Comparison of ENCODE assay signal across 9 cellular contexts in the genomic region with DNA sequence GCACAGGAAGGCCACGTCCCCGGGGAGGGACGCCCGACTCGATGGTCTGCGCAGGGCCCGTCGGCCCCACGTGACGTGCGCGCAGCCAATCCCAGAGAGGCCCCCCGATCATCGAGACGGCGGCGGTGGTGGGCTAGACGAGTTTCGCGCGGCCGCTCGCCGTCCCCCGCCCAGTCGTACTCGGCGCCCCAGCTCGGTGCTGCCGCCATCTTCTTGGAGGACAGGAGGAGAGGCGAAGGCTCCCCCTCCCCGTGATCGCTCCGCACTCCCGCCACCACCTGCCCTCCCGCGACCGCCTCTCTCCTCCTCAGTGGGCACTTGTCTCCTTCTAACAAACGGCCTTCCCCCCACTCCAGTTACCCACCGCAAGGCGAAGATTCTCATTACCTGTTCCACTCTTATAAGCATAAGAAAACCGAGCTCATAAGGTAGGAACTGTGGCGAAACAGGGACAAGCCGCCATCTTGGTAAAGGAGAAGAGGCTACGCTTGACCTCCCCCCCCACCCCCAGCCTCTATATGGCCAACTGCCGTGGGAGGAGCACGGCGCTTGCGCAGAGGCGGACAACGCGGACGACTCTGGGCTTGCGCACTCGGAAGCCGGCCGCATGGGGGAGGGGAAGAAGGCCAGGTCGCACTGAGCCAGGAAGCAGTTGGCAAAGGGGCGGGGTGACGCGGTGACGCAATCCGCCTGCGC. TPM values are rescaled to one million over a fixed set of nuclear protein-coding genes. Genes with fewer than 3 reads are reported as not detected.
A peak's percentile ranks its signal among the peaks of the same experiment; 100 is the strongest.
DNase-seq lines count a peak whose midpoint lies in the region; ATAC-seq, FAIRE-seq and TF ChIP-seq lines count a peak whose summit lies in the region.
"Had no signal": no experiment of that assay in that cellular context is flagged by ENCODE, and none has a peak within 500 bp of the region (broad histone marks: within the 10 kb centered on the region; RNA-seq: fewer than 3 reads in every experiment).

A gene with protein sequence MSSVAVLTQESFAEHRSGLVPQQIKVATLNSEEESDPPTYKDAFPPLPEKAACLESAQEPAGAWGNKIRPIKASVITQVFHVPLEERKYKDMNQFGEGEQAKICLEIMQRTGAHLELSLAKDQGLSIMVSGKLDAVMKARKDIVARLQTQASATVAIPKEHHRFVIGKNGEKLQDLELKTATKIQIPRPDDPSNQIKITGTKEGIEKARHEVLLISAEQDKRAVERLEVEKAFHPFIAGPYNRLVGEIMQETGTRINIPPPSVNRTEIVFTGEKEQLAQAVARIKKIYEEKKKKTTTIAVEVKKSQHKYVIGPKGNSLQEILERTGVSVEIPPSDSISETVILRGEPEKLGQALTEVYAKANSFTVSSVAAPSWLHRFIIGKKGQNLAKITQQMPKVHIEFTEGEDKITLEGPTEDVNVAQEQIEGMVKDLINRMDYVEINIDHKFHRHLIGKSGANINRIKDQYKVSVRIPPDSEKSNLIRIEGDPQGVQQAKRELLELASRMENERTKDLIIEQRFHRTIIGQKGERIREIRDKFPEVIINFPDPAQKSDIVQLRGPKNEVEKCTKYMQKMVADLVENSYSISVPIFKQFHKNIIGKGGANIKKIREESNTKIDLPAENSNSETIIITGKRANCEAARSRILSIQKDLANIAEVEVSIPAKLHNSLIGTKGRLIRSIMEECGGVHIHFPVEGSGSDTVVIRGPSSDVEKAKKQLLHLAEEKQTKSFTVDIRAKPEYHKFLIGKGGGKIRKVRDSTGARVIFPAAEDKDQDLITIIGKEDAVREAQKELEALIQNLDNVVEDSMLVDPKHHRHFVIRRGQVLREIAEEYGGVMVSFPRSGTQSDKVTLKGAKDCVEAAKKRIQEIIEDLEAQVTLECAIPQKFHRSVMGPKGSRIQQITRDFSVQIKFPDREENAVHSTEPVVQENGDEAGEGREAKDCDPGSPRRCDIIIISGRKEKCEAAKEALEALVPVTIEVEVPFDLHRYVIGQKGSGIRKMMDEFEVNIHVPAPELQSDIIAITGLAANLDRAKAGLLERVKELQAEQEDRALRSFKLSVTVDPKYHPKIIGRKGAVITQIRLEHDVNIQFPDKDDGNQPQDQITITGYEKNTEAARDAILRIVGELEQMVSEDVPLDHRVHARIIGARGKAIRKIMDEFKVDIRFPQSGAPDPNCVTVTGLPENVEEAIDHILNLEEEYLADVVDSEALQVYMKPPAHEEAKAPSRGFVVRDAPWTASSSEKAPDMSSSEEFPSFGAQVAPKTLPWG (N-terminal part only) (minus strand): TSS at position 490 of the 696 bp plus-strand sequence. CDS start 48,803 bp downstream, outside the sequence.

- no peak for FAIRE-seq in kidney (lab: Jason Lieb, UNC)
- FAIRE-seq: colon had no signal

- H3K4me3 ChIP-seq in AG10803 (ENCODE audit: low read length) (peak within 1 kb of the TSS; percentile 98), kidney (ENCODE audit: low read length in 2 of 2) (peak within 1 kb of the TSS; percentile 82 to 96)

- H3K27ac ChIP-seq in kidney (ENCODE audit: low read depth in 2 of 2, low read length in 2 of 2) = peak within 1 kb of the TSS; percentile 99 to 100

- ATAC-seq in GM19035 (IDR thresholded peaks at IDR 0.05; ENCODE audit: unreplicated experiment) (peak; percentile 66), HG03378 (IDR thresholded peaks at IDR 0.05; ENCODE audit: unreplicated experiment) (peak; percentile 56)

- H3K4me1 ChIP-seq in kidney (ENCODE audit: control insufficient read depth in 1 of 2, insufficient read depth in 1 of 2, low read depth in 1 of 2, low read length in 2 of 2) = peaks cover 16 to 18% of the 10 kb centered on the region in 2 donors

- peak within 1 kb of the TSS; percentile 89 to 98 for H3K9ac ChIP-seq in kidney (ENCODE audit: low read length in 2 of 2)

- intact Hi-C loops in kidney (cut with DNase I) = no loop called here

- TF ChIP-seq CTCF in AG10803 (conservative IDR thresholded peaks at IDR 0.05; ENCODE audit: low read length) = peak; percentile 27; the same call in 1 of the 2 replicates
- TF ChIP-seq CTCF in kidney (IDR thresholded peaks at IDR 0.05; ENCODE audit: borderline replicate concordance, extremely low read depth, insufficient read depth) = peak; percentile 29

- DNase-seq in AG10803 (ENCODE audit: low read depth) = peak; percentile 98
- peak; percentile 92 for DNase-seq in NCI-H446 treated with DMSO at 0.1 percent for 48 hours (lab: John Stamatoyannopoulos, UW)
- DNase-seq in activated CD4-positive, CD25-positive, alpha-beta regulatory T cell treated with anti-CD3 and anti-CD28 coated beads, Interleukin-2, amount 50 U/mL, for 72 hours = peak; percentile 100
- peak; percentile 87 to 92 for DNase-seq in cerebellar nuclear complex (lab: John Stamatoyannopoulos, UW)
- peak; percentile 100 for DNase-seq in kidney
- peak; percentile 100 for DNase-seq in stimulated activated CD4-positive, alpha-beta T cell treated with anti-CD3 and anti-CD28 coated beads, Interleukin-15, amount 100 ng/mL, for 24 hours

- H3K9me3 ChIP-seq in kidney (ENCODE audit: control insufficient read depth in 1 of 2, low read length in 2 of 2) = no peaks in the 10 kb centered on the region

- H3K36me3 ChIP-seq in kidney (ENCODE audit: control insufficient read depth in 1 of 2, insufficient read depth in 2 of 2, low read length in 2 of 2) = no peaks in the 10 kb centered on the region

RNA-seq across cellular contexts. Expression of the gene that starts here (rescaled TPM):
- total RNA-seq in kidney = 356 TPM
- polyA plus RNA-seq in kidney (ENCODE audit: insufficient read depth, low read depth, low replicate concordance) = 256 TPM

Comparison
In these comparisons a context has a peak if more than half of its experiments do, and no peak if none do; other contexts are left out.
1. Peak in every context shown above with its lines: DNase-seq, ATAC-seq, H3K4me3 ChIP-seq and H3K27ac ChIP-seq.